Comparison of ENCODE assay signal across 26 cellular contexts in the genomic region with DNA sequence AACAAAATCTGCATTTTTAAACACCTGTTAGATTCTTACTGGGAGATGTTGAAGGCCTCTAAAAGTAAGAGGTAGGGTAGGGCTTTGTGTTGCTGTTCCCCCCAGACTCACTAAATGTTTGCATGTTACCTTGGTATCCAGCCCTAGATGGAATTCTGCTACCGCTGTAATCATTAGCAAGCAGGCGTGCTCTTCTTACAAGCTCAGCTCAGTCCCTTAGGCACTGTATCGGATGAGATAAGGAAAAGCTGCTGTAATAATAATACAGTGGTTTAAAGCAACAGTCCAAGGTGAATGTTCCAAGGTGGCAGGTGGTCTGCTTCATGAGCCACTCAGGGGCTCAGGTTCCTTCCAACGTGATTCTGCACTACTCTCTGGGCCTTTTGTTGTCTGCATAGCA.
"Had no signal": no experiment of that assay in that cellular context is flagged by ENCODE, and none has a peak within 500 bp of the region (broad histone marks: within the 10 kb centered on the region; RNA-seq: fewer than 3 reads in every experiment).

No MANE protein-coding gene starts in this region.

- FAIRE-seq: urothelium cell line had no signal

- ATAC-seq: left cardiac atrium, left lung, lower lobe of right lung, natural killer cell, right lobe of liver, upper lobe of right lung had no signal

- H3K27ac ChIP-seq: left lung, lower lobe of right lung, neural progenitor cell, ovary, right atrium auricular region, right lobe of liver, suprapubic skin, thoracic aorta, tibial artery, upper lobe of right lung had no signal

- H3K4me1 ChIP-seq: lower lobe of right lung, neural progenitor cell, right atrium auricular region, right lobe of liver, suprapubic skin, tibial artery, upper lobe of right lung had no signal

- H2AFZ ChIP-seq: neural progenitor cell had no signal

- H3K9ac ChIP-seq: neural progenitor cell had no signal

- H3K4me3 ChIP-seq: left lung, lower lobe of right lung, neural progenitor cell, ovary, right atrium auricular region, right lobe of liver, smooth muscle cell, suprapubic skin, thoracic aorta, tibial artery, upper lobe of right lung had no signal

- H3K4me2 ChIP-seq: neural progenitor cell, smooth muscle cell had no signal

- H3K36me3 ChIP-seq: left lung, lower lobe of right lung, neural progenitor cell, ovary, right atrium auricular region, right lobe of liver, suprapubic skin, thoracic aorta, tibial artery, upper lobe of right lung had no signal

- DNase-seq: hypothalamus; islet precursor cell; kidney glomerular epithelial cell; left cardiac atrium; left lung; lower lobe of right lung; mammary epithelial cell; mesenchymal stem cell; naive B cell; natural killer cell; nephron progenitor cell; ovary; right lobe of liver; stimulated activated CD4-positive, alpha-beta T cell treated with anti-CD3 and anti-CD28 coated beads, Interleukin-12 subunit alpha, Interleukin-12 subunit beta, amount 100 ng/mL, for 4 hours; stimulated activated CD4-positive, alpha-beta T cell treated with anti-CD3 and anti-CD28 coated beads, Interleukin-15, amount 100 ng/mL, for 24 hours; stimulated activated CD4-positive, alpha-beta T cell treated with anti-CD3 and anti-CD28 coated beads, Interleukin-2, amount 100 ng/mL, for 24 hours; stimulated activated CD4-positive, alpha-beta T cell treated with anti-CD3 and anti-CD28 coated beads, Interleukin-4, amount 100 ng/mL, for 1 hour; stimulated activated naive CD4-positive, alpha-beta T cell; tibial artery; upper lobe of right lung had no signal

- H3K9me3 ChIP-seq: left lung, lower lobe of right lung, ovary, right atrium auricular region, right lobe of liver, suprapubic skin, thoracic aorta, tibial artery, upper lobe of right lung had no signal

- H3K27me3 ChIP-seq: left lung, neural progenitor cell, ovary, right atrium auricular region, right lobe of liver, suprapubic skin, tibial artery, upper lobe of right lung had no signal
